In genomic region chr17:73902416-73903181, GRCh38 we compare ENCODE assay signal across 8 cellular contexts.
DNase-seq lines count a peak whose midpoint lies in the region; ATAC-seq and TF ChIP-seq lines count a peak whose summit lies in the region.

No MANE protein-coding gene starts in this region.

- peak overlapping the region; percentile 74 for H3K4me2 ChIP-seq in parathyroid adenoma (ENCODE audit: low read length)
- H3K4me2 ChIP-seq in PC-9: no peak overlapping the region

- no peak overlapping the region for H3K9ac ChIP-seq in parathyroid adenoma

- H3K4me1 ChIP-seq in parathyroid adenoma: no peaks in the 10 kb centered on the region
- no peaks in the 10 kb centered on the region for H3K4me1 ChIP-seq in PC-9 (replicated peaks; ENCODE audit: insufficient read depth)

- ATAC-seq in effector memory CD8-positive, alpha-beta T cell (replicated peaks): no peak
- no peak for ATAC-seq in HG03457 (IDR thresholded peaks at IDR 0.05; ENCODE audit: unreplicated experiment)

- intact Hi-C loops in activated T-helper 1 cell treated with anti-CD3 and anti-CD28 coated beads, Interleukin-12 subunit alpha, Interleukin-12 subunit beta, Interleukin-2, Interleukin-4 antibody, amounts not matched to agents 30 ng/mL and 10 ng/mL and 1 ng/mL, durations not matched to agents 14 hours and 24 hours and 36 hours (cut with micrococcal nuclease): no loop called here
- intact Hi-C loops in PC-9 (cut with micrococcal nuclease; ENCODE audit: unreplicated experiment): no loop called here

- H3K79me2 ChIP-seq in parathyroid adenoma (no peaks in the 10 kb centered on the region), PC-9 (ENCODE audit: low read depth) (no peaks in the 10 kb centered on the region)

- TF ChIP-seq CTCF in parathyroid adenoma (IDR thresholded peaks at IDR 0.05) (no peak), PC-9 (conservative IDR thresholded peaks at IDR 0.05) (no peak)

- DNase-seq in NCI-H187 (lab: John Stamatoyannopoulos, UW) (peak; percentile 56 to 62), NCI-H187 treated with DMSO at 0.1 percent for 48 hours (lab: John Stamatoyannopoulos, UW) (no peak), NCI-H2029 (lab: John Stamatoyannopoulos, UW) (peak; percentile 32), PC-9 (no peak)
- no peak for DNase-seq in effector memory CD8-positive, alpha-beta T cell
- DNase-seq in activated T-helper 1 cell treated with anti-CD3 and anti-CD28 coated beads, Interleukin-12 subunit alpha, Interleukin-12 subunit beta, Interleukin-2, Interleukin-4 antibody, amounts not matched to agents 30 ng/mL and 10 ng/mL and 1 ng/mL, durations not matched to agents 14 hours and 24 hours and 36 hours (ENCODE audit: low spot score): no peak

- H3F3A ChIP-seq in PC-9 (ENCODE audit: insufficient read depth, low read depth): no peaks in the 10 kb centered on the region

- H3K27ac Mint-ChIP-seq in effector memory CD8-positive, alpha-beta T cell: peak overlapping the region in 1 of 2 donors; percentile 75
- H3K27ac Mint-ChIP-seq in activated T-helper 1 cell treated with anti-CD3 and anti-CD28 coated beads, Interleukin-12 subunit alpha, Interleukin-12 subunit beta, Interleukin-2, Interleukin-4 antibody, amounts not matched to agents 30 ng/mL and 10 ng/mL and 1 ng/mL, durations not matched to agents 14 hours and 24 hours and 36 hours: no peak overlapping the region

- peaks cover 60 to 77% of the 10 kb centered on the region in 2 donors for H3K27me3 Mint-ChIP-seq in effector memory CD8-positive, alpha-beta T cell
- H3K27me3 Mint-ChIP-seq in activated T-helper 1 cell treated with anti-CD3 and anti-CD28 coated beads, Interleukin-12 subunit alpha, Interleukin-12 subunit beta, Interleukin-2, Interleukin-4 antibody, amounts not matched to agents 30 ng/mL and 10 ng/mL and 1 ng/mL, durations not matched to agents 14 hours and 24 hours and 36 hours (ENCODE audit: insufficient read depth): peaks cover 20% of the 10 kb centered on the region

- H3K9me3 ChIP-seq in parathyroid adenoma (ENCODE audit: control insufficient read depth, low read length): no peaks in the 10 kb centered on the region
- no peaks in the 10 kb centered on the region for H3K9me3 ChIP-seq in PC-9 (ENCODE audit: insufficient read depth, low read depth)

- H3K4me1 Mint-ChIP-seq in effector memory CD8-positive, alpha-beta T cell (ENCODE audit: low read depth in 2 of 2): peaks cover 7 to 12% of the 10 kb centered on the region in 2 donors
- H3K4me1 Mint-ChIP-seq in activated T-helper 1 cell treated with anti-CD3 and anti-CD28 coated beads, Interleukin-12 subunit alpha, Interleukin-12 subunit beta, Interleukin-2, Interleukin-4 antibody, amounts not matched to agents 30 ng/mL and 10 ng/mL and 1 ng/mL, durations not matched to agents 14 hours and 24 hours and 36 hours (ENCODE audit: low read depth): no peaks in the 10 kb centered on the region

- H3K9me3 Mint-ChIP-seq in effector memory CD8-positive, alpha-beta T cell: no peaks in the 10 kb centered on the region
- H3K9me3 Mint-ChIP-seq in activated T-helper 1 cell treated with anti-CD3 and anti-CD28 coated beads, Interleukin-12 subunit alpha, Interleukin-12 subunit beta, Interleukin-2, Interleukin-4 antibody, amounts not matched to agents 30 ng/mL and 10 ng/mL and 1 ng/mL, durations not matched to agents 14 hours and 24 hours and 36 hours: no peaks in the 10 kb centered on the region

- H3K9me2 ChIP-seq in PC-9 (ENCODE audit: insufficient read depth): no peaks in the 10 kb centered on the region

- H3K27ac ChIP-seq in parathyroid adenoma (no peak overlapping the region), PC-9 (no peak overlapping the region)

- H2AFZ ChIP-seq in parathyroid adenoma (peak overlapping the region; percentile 90), PC-9 (no peak overlapping the region)

- no peaks in the 10 kb centered on the region for H4K20me1 ChIP-seq in PC-9 (ENCODE audit: insufficient read depth)

- H3K27me3 ChIP-seq in parathyroid adenoma (ENCODE audit: control insufficient read depth, insufficient read depth, low read length) (no peaks in the 10 kb centered on the region), PC-9 (ENCODE audit: insufficient read depth, low read depth) (peaks cover 78% of the 10 kb centered on the region)

- no TSS peak for BruUV-seq in PC-9 (replicated peaks; lab: Mats Ljungman, UMichigan)

- H3K4me3 ChIP-seq in parathyroid adenoma (ENCODE audit: low read depth, low read length) (no peak overlapping the region), PC-9 (no peak overlapping the region)

- CTCF ChIA-PET in PC-9 (lab: Charles Lee): interaction anchor here (0.5 kb wide), 1 partner anchor 412 kb away, joined by 4 read pairs; no protein-coding TSS in a partner anchor

- POLR2A ChIA-PET in PC-9 (lab: Charles Lee; ENCODE audit: unreplicated experiment): no interaction called here

- H3K4me3 Mint-ChIP-seq in effector memory CD8-positive, alpha-beta T cell: peak overlapping the region; percentile 74 to 81
- no peak overlapping the region for H3K4me3 Mint-ChIP-seq in activated T-helper 1 cell treated with anti-CD3 and anti-CD28 coated beads, Interleukin-12 subunit alpha, Interleukin-12 subunit beta, Interleukin-2, Interleukin-4 antibody, amounts not matched to agents 30 ng/mL and 10 ng/mL and 1 ng/mL, durations not matched to agents 14 hours and 24 hours and 36 hours

- no peaks in the 10 kb centered on the region for H3K36me3 ChIP-seq in parathyroid adenoma (ENCODE audit: control insufficient read depth, insufficient read depth, low read length)
- no peaks in the 10 kb centered on the region for H3K36me3 ChIP-seq in PC-9 (ENCODE audit: low read depth)

- H3K36me3 Mint-ChIP-seq in effector memory CD8-positive, alpha-beta T cell (ENCODE audit: insufficient read depth): peaks cover 4% of the 10 kb centered on the region
- no peaks in the 10 kb centered on the region for H3K36me3 Mint-ChIP-seq in activated T-helper 1 cell treated with anti-CD3 and anti-CD28 coated beads, Interleukin-12 subunit alpha, Interleukin-12 subunit beta, Interleukin-2, Interleukin-4 antibody, amounts not matched to agents 30 ng/mL and 10 ng/mL and 1 ng/mL, durations not matched to agents 14 hours and 24 hours and 36 hours (ENCODE audit: low read depth)

Comparison
In these comparisons a context has a peak if more than half of its experiments do, and no peak if none do; other contexts are left out.
1. DNase-seq: peak in NCI-H187 (2 of 2) and NCI-H2029 (single experiment); none in NCI-H187 treated with DMSO at 0.1 percent for 48 hours (single experiment), effector memory CD8-positive, alpha-beta T cell (0 of 3), activated T-helper 1 cell treated with anti-CD3 and anti-CD28 coated beads, Interleukin-12 subunit alpha, Interleukin-12 subunit beta, Interleukin-2, Interleukin-4 antibody, amounts not matched to agents 30 ng/mL and 10 ng/mL and 1 ng/mL, durations not matched to agents 14 hours and 24 hours and 36 hours (single experiment) and PC-9 (0 of 2).